Comparison of ENCODE assay signal across 2 cellular contexts in the genomic region with DNA sequence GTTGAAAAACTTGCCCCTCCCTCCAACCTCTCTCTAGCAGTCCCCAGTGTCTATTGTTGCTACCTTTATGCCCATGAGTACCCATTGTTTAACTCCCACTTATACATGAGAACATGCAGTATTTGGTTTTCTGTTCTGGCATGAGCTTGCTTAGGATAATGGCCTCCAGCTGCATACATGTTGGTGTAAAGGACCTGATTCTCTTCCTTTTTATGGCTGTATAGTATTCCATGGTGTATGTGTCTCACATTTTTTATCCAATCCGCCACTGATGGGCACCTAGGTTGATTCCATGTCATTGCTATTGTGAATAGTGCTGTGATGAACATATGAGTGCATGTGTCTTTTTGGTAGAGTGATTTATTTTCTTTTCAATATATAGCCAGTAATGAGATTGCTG.
TF ChIP-seq lines count a peak whose summit lies in the region.

No MANE protein-coding gene starts in this region.

TF ChIP-seq in HEK293, 187 proteins besides CTCF, POLR2A, EP300 and RAD21 (continued from another document and continues in another):
- TF ChIP-seq, protein P1, sequence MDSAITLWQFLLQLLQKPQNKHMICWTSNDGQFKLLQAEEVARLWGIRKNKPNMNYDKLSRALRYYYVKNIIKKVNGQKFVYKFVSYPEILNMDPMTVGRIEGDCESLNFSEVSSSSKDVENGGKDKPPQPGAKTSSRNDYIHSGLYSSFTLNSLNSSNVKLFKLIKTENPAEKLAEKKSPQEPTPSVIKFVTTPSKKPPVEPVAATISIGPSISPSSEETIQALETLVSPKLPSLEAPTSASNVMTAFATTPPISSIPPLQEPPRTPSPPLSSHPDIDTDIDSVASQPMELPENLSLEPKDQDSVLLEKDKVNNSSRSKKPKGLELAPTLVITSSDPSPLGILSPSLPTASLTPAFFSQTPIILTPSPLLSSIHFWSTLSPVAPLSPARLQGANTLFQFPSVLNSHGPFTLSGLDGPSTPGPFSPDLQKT (IDR thresholded peaks at IDR 0.05; ENCODE audit: borderline replicate concordance, low read depth, low read length), result no peak
- TF ChIP-seq ZNF280D (tag by site-specific recombination; IDR thresholded peaks at IDR 0.05) (peak; percentile 12; the same call in 1 of the 2 replicates), ZNF791 (tag by site-specific recombination; IDR thresholded peaks at IDR 0.05) (no peak), ZNF654 (tag by site-specific recombination; IDR thresholded peaks at IDR 0.05; ENCODE audit: low read depth) (no peak), ZNF768 (tag by site-specific recombination; IDR thresholded peaks at IDR 0.05) (no peak), ZNF777 (tag by site-specific recombination; IDR thresholded peaks at IDR 0.05; ENCODE audit: borderline replicate concordance) (no peak), ZNF23 (tag by site-specific recombination; IDR thresholded peaks at IDR 0.05; ENCODE audit: borderline replicate concordance) (no peak), ZBTB17 (tag by site-specific recombination; IDR thresholded peaks at IDR 0.05) (no peak), ZNF132 (tag by site-specific recombination; IDR thresholded peaks at IDR 0.05; ENCODE audit: borderline replicate concordance) (no peak), ZNF76 (tag by site-specific recombination; IDR thresholded peaks at IDR 0.05; ENCODE audit: borderline replicate concordance, low read depth) (no peak), ZNF146 (tag by site-specific recombination; IDR thresholded peaks at IDR 0.05) (peak; percentile 87), ZNF510 (tag by site-specific recombination; IDR thresholded peaks at IDR 0.05; ENCODE audit: insufficient replicate concordance) (no peak), ZNF670 (tag by site-specific recombination; IDR thresholded peaks at IDR 0.05; ENCODE audit: low read depth) (no peak), ZNF580 (tag by site-specific recombination; IDR thresholded peaks at IDR 0.05) (0 out of 2 replicates have a peak, but pooled peaks have one; percentile 25), ZNF664 (tag by site-specific recombination; IDR thresholded peaks at IDR 0.05) (no peak), ZBTB21 (tag by site-specific recombination; IDR thresholded peaks at IDR 0.05) (no peak), ZNF530 (tag by site-specific recombination; IDR thresholded peaks at IDR 0.05; ENCODE audit: low read depth) (no peak)

TF ChIP-seq in K562, 482 proteins besides CTCF, POLR2A, EP300 and RAD21:
- TF ChIP-seq NKRF (IDR thresholded peaks at IDR 0.05; ENCODE audit: borderline replicate concordance) (no peak), RBM25 (IDR thresholded peaks at IDR 0.05; ENCODE audit: low read depth, low read length, severe bottlenecking) (peak; percentile 13), ZNF146 (CRISPR knock-in tag; IDR thresholded peaks at IDR 0.05; ENCODE audit: unreplicated experiment) (peak; percentile 52)
